12 cellular contexts compared by ENCODE assay signal in genomic region chr14:75825147-75825592, GRCh38.
DNase-seq lines count a peak whose midpoint lies in the region; TF ChIP-seq lines count a peak whose summit lies in the region.
"Had no signal": no experiment of that assay in that cellular context is flagged by ENCODE, and none has a peak within 500 bp of the region (broad histone marks: within the 10 kb centered on the region; RNA-seq: fewer than 3 reads in every experiment).

No MANE protein-coding gene starts in this region.

- H3K9me3 ChIP-seq in muscle layer of duodenum (ENCODE audit: control insufficient read depth in 1 of 2, low read length in 2 of 2), result no peaks in the 10 kb centered on the region
- no peaks in the 10 kb centered on the region for H3K9me3 ChIP-seq in tibial artery
- H3K9me3 ChIP-seq: adrenal gland had no signal

- no peak overlapping the region for H3K4me3 Mint-ChIP-seq in HFFc6

- H3K27me3 Mint-ChIP-seq in HFFc6 (ENCODE audit: insufficient read depth), result peaks cover 3% of the 10 kb centered on the region

- H3K36me3 Mint-ChIP-seq in HFFc6 (ENCODE audit: low read depth), result peaks cover 17% of the 10 kb centered on the region

- peaks cover 65% of the 10 kb centered on the region for H3K4me1 Mint-ChIP-seq in HFFc6 (ENCODE audit: low read depth)

- H3K4me3 ChIP-seq in fibroblast of mammary gland (ENCODE audit: control insufficient read depth, low read depth, low read length), result no peak overlapping the region
- no peak overlapping the region for H3K4me3 ChIP-seq in muscle layer of duodenum (ENCODE audit: low read depth in 1 of 2, low read length in 2 of 2)
- H3K4me3 ChIP-seq in tibial artery, result no peak overlapping the region
- H3K4me3 ChIP-seq: adrenal gland had no signal

- H3K4me1 ChIP-seq in muscle layer of duodenum (ENCODE audit: control insufficient read depth in 1 of 2, insufficient read depth in 2 of 2, low read length in 2 of 2) (peaks cover 28 to 31% of the 10 kb centered on the region in 2 donors), tibial artery (peaks cover 0 to 47% (median 16%) of the 10 kb centered on the region in 4 donors)

- H3K36me3 ChIP-seq in muscle layer of duodenum (ENCODE audit: control insufficient read depth in 1 of 2, insufficient read depth in 2 of 2, low read length in 2 of 2), result peaks cover 0 to 14% of the 10 kb centered on the region in 2 donors
- peaks cover 0 to 16% (median 0%) of the 10 kb centered on the region in 3 donors for H3K36me3 ChIP-seq in tibial artery
- H3K36me3 ChIP-seq: adrenal gland had no signal

- no peaks in the 10 kb centered on the region for H3K27me3 ChIP-seq in muscle layer of duodenum (ENCODE audit: low read depth, low read length)
- H3K27me3 ChIP-seq in tibial artery, result no peaks in the 10 kb centered on the region
- H3K27me3 ChIP-seq: adrenal gland had no signal

- no peak for TF ChIP-seq CTCF in fibroblast of mammary gland (conservative IDR thresholded peaks at IDR 0.05; ENCODE audit: control insufficient read depth, insufficient read depth, low read depth, low read length)
- TF ChIP-seq CTCF in tibial artery (IDR thresholded peaks at IDR 0.05), result no peak
- no peak for TF ChIP-seq CTCF in HFFc6 (IDR thresholded peaks at IDR 0.05)

- H3K9me3 Mint-ChIP-seq in HFFc6, result no peaks in the 10 kb centered on the region

- intact Hi-C loops in tibial artery (cut with DNase I; ENCODE audit: low total_unique reads), result no loop called here

- DNase-seq in MV-4-11 (lab: John Stamatoyannopoulos, UW) (peak; percentile 34), fibroblast of mammary gland (ENCODE audit: low read depth) (peak; percentile 73), tibial artery (no peak), epidermal melanocyte (ENCODE audit: insufficient read length, low spot score) (no peak), HFFc6 (no peak), NCI-H748 (lab: John Stamatoyannopoulos, UW; ENCODE audit: unreplicated experiment) (no peak)
- DNase-seq in stimulated activated naive CD4-positive, alpha-beta T cell (lab: John Stamatoyannopoulos, UW), result no peak
- DNase-seq: NCI-H1105 treated with DMSO at 0.1 percent for 48 hours, NCI-H524 treated with DMSO at 0.1 percent for 48 hours, SHP77 had no signal

- H3K27ac ChIP-seq in muscle layer of duodenum (ENCODE audit: low read length), result peak overlapping the region; percentile 87
- peak overlapping the region; percentile 61 to 76 for H3K27ac ChIP-seq in tibial artery

- H3K27ac Mint-ChIP-seq in HFFc6, result no peak overlapping the region

Comparison
In these comparisons a context has a peak if more than half of its experiments do, and no peak if none do; other contexts are left out.
1. DNase-seq: peak in MV-4-11 (single experiment) and fibroblast of mammary gland (single experiment); none in tibial artery (0 of 2), stimulated activated naive CD4-positive, alpha-beta T cell (0 of 6), epidermal melanocyte (single experiment), HFFc6 (single experiment) and NCI-H748 (single experiment).